16 cellular contexts compared by ENCODE assay signal in genomic region chr2:39018633-39019032, GRCh38.
DNase-seq lines count a peak whose midpoint lies in the region; FAIRE-seq and TF ChIP-seq lines count a peak whose summit lies in the region.
"Had no signal": no experiment of that assay in that cellular context is flagged by ENCODE, and none has a peak within 500 bp of the region (broad histone marks: within the 10 kb centered on the region; RNA-seq: fewer than 3 reads in every experiment).

No MANE protein-coding gene starts in this region.

- H3K36me3 ChIP-seq in HEK293 (ENCODE audit: control insufficient read depth in 2 of 2, insufficient read depth in 1 of 2, low read length in 2 of 2) (peaks cover 7 to 11% of the 10 kb centered on the region in 2 experiments; a peak in 2 of 3 replicates), kidney (ENCODE audit: control insufficient read depth in 1 of 2, insufficient read depth in 2 of 2, low read length in 2 of 2) (peaks cover 0 to 10% of the 10 kb centered on the region in 2 donors)

- CTCF ChIA-PET in HEK293 (lab: Yijun Ruan, JAX) = interaction anchor here (1.7 to 1.9 kb wide), 2 partner anchors 40 to 71 kb away, joined by 7 to 12 read pairs; no protein-coding TSS in a partner anchor

- peaks cover 11% of the 10 kb centered on the region for H3K4me1 ChIP-seq in HEK293 (ENCODE audit: control insufficient read depth, insufficient read depth, low read length)
- peaks cover 0 to 2% of the 10 kb centered on the region in 2 donors for H3K4me1 ChIP-seq in kidney (ENCODE audit: control insufficient read depth in 1 of 2, insufficient read depth in 1 of 2, low read depth in 1 of 2, low read length in 2 of 2)

- intact Hi-C loops in kidney (cut with DNase I) = no loop called here

- H3K27ac ChIP-seq in HEK293 (ENCODE audit: extremely low read depth, low read depth, low read length) = no peak overlapping the region
- peak overlapping the region; percentile 18 for H3K27ac ChIP-seq in caudate nucleus (ENCODE audit: low read depth, low read length)
- H3K27ac ChIP-seq in kidney (ENCODE audit: low read depth in 2 of 2, low read length in 2 of 2) = peak overlapping the region; percentile 9
- H3K27ac ChIP-seq in temporal lobe (ENCODE audit: low read depth, low read length) = peak overlapping the region; percentile 54

- H3K4me3 ChIP-seq in HEK293 (ENCODE audit: low read depth, low read length) (no peak overlapping the region), kidney (ENCODE audit: low read length in 2 of 2) (peak overlapping the region in 1 of 2 donors; percentile 17)
- H3K4me3 ChIP-seq: HAP-1 had no signal

- H3K9me3 ChIP-seq in HEK293 (ENCODE audit: control insufficient read depth, insufficient read depth, low read depth, low read length) (no peaks in the 10 kb centered on the region), kidney (ENCODE audit: control insufficient read depth in 1 of 2, low read length in 2 of 2) (no peaks in the 10 kb centered on the region)
- H3K9me3 ChIP-seq: HAP-1 had no signal

- no peak overlapping the region for H3K9ac ChIP-seq in kidney (ENCODE audit: low read length in 2 of 2)

- POLR2A ChIA-PET in HEK293 (lab: Yijun Ruan, JAX) = no interaction called here

- FAIRE-seq in kidney (lab: Jason Lieb, UNC) = no peak
- FAIRE-seq: G401.6 had no signal

- TF ChIP-seq CTCF in HEK293 (tag by site-specific recombination; IDR thresholded peaks at IDR 0.05) (no peak), kidney (IDR thresholded peaks at IDR 0.05; ENCODE audit: borderline replicate concordance, extremely low read depth, insufficient read depth) (no peak)

- no peak for DNase-seq in caudate nucleus (lab: John Stamatoyannopoulos, UW)
- no peak for DNase-seq in kidney
- DNase-seq in NCI-H1930 (lab: John Stamatoyannopoulos, UW) = no peak
- no peak for DNase-seq in OCI-M1 (lab: John Stamatoyannopoulos, UW)
- DNase-seq in effector CD8-positive, alpha-beta T cell (lab: John Stamatoyannopoulos, UW) = no peak
- DNase-seq: ACHN; Calu3; CD4-positive, CD25-positive, alpha-beta regulatory T cell; DMS79; NCI-H1417; NCI-H2029 treated with DMSO at 0.1 percent for 48 hours; NCI-H524 had no signal

TF ChIP-seq in HEK293, 187 proteins besides CTCF, POLR2A, EP300 and RAD21:
- TF ChIP-seq ZNF335 (tag by site-specific recombination; conservative IDR thresholded peaks at IDR 0.05) = no peak
- TF ChIP-seq ZNF549 (tag by site-specific recombination; IDR thresholded peaks at IDR 0.05) = peak; percentile 73; the same call in 1 of the 2 replicates
